Comparison of ENCODE assay signal across 8 cellular contexts in genomic region chr3:57164217-57164605, GRCh38. TPM values are rescaled to one million over a fixed set of nuclear protein-coding genes. Genes with fewer than 3 reads are reported as not detected.
DNase-seq lines count a peak whose midpoint lies in the region; ATAC-seq and TF ChIP-seq lines count a peak whose summit lies in the region.

No MANE protein-coding gene starts in this region.

- peaks cover 24% of the 10 kb centered on the region for H3K27me3 Mint-ChIP-seq in brain

- TF ChIP-seq CTCF in LNCaP clone FGC (IDR thresholded peaks at IDR 0.05; ENCODE audit: control insufficient read depth, extremely low read depth, insufficient read depth), result no peak
- no peak for TF ChIP-seq CTCF in brain (conservative IDR thresholded peaks at IDR 0.05)
- no peak for TF ChIP-seq CTCF in left lung (IDR thresholded peaks at IDR 0.05)
- no peak for TF ChIP-seq CTCF in stomach (IDR thresholded peaks at IDR 0.05)

- H3K9me3 ChIP-seq in left lung (no peaks in the 10 kb centered on the region), stomach (no peaks in the 10 kb centered on the region)

- H3K4me1 Mint-ChIP-seq in brain, result peaks cover 52% of the 10 kb centered on the region

- TF ChIP-seq EP300 in stomach (IDR thresholded peaks at IDR 0.05), result no peak

- peak overlapping the region; percentile 95 to 99 (median 98) for H3K4me3 Mint-ChIP-seq in brain

- H3K4me1 ChIP-seq in ACC112 (ENCODE audit: control insufficient read depth, insufficient read depth, low read length, unreplicated experiment) (peaks cover 4% of the 10 kb centered on the region), left lung (peaks cover 0 to 14% of the 10 kb centered on the region in 2 donors), stomach (peaks cover 9 to 44% (median 31%) of the 10 kb centered on the region in 4 donors)

- 3 to 6% (median 6%) methylated on average over 21 to 28 of the region's 28 CpGs for WGBS in stomach, 5 donors

- peak overlapping the region; percentile 88 for H3K4me3 ChIP-seq in ACC112 (ENCODE audit: low read depth, low read length)
- H3K4me3 ChIP-seq in LNCaP clone FGC (ENCODE audit: low read depth, low read length), result peak overlapping the region; percentile 57; the same call in 1 of the 2 replicates
- H3K4me3 ChIP-seq in left lung, result peak overlapping the region; percentile 75 to 81
- H3K4me3 ChIP-seq in stomach, result peak overlapping the region; percentile 76 to 97 (median 87)

- peaks cover 0 to 5% (median 0%) of the 10 kb centered on the region in 5 experiments for H3K9me3 Mint-ChIP-seq in brain

- DNase-seq in LNCaP clone FGC (ENCODE audit: low read depth) (no peak), left lung (peak; percentile 43 to 76), stomach (peak; percentile 29), HuH-7.5 (ENCODE audit: low spot score) (no peak), NCI-H2171 treated with DMSO at 0.1 percent for 48 hours (lab: John Stamatoyannopoulos, UW) (no peak)

- H3K27ac ChIP-seq in ACC112 (ENCODE audit: low read depth, low read length), result no peak overlapping the region
- H3K27ac ChIP-seq in left lung, result no peak overlapping the region
- H3K27ac ChIP-seq in stomach, result peak overlapping the region in 3 of 5 donors; percentile 43 to 78 (median 60)

- peak overlapping the region; percentile 99 for H2AFZ ChIP-seq in ACC112 (ENCODE audit: low read length, unreplicated experiment)

- no peaks in the 10 kb centered on the region for H3K79me2 ChIP-seq in ACC112 (ENCODE audit: control insufficient read depth, insufficient read depth, low read length, unreplicated experiment)

- H3K36me3 Mint-ChIP-seq in brain, result no peaks in the 10 kb centered on the region

- no peak for TF ChIP-seq POLR2A in stomach (IDR thresholded peaks at IDR 0.05)

- ATAC-seq in left lung, result peak; percentile 34
- no peak for ATAC-seq in GM18520 (IDR thresholded peaks at IDR 0.05; ENCODE audit: unreplicated experiment)

- intact Hi-C loops in left lung (cut with DNase I) (no loop called here), stomach (cut with DNase I; ENCODE audit: low total_unique reads) (no loop called here)

- peak overlapping the region; percentile 85 to 95 (median 89) for H3K27ac Mint-ChIP-seq in brain

- H3K36me3 ChIP-seq in ACC112 (ENCODE audit: insufficient read depth, low read length), result no peaks in the 10 kb centered on the region
- H3K36me3 ChIP-seq in left lung, result no peaks in the 10 kb centered on the region
- no peaks in the 10 kb centered on the region for H3K36me3 ChIP-seq in stomach

- H3K27me3 ChIP-seq in ACC112 (ENCODE audit: insufficient read depth, low read length), result peaks cover 35% of the 10 kb centered on the region
- H3K27me3 ChIP-seq in left lung, result peaks cover 0 to 97% of the 10 kb centered on the region in 2 donors
- peaks cover 0 to 45% (median 12%) of the 10 kb centered on the region in 3 donors for H3K27me3 ChIP-seq in stomach

RNA-seq across cellular contexts. Expression of gene IL17RD, which starts 0.9 kb away (rescaled TPM):
- polyA plus RNA-seq in brain (ENCODE audit: insufficient read depth, low read depth, low replicate concordance) (6.1 TPM), stomach (under 1 TPM in 2 of 3 donors, not detected in 1; 0.25 to 0.45 TPM)
- total RNA-seq in left lung (1 to 10 TPM; 1.1 to 2.4 TPM), stomach (10 to 100 TPM in 1 of 5 donors, 1 to 10 TPM in 3, under 1 TPM in 1; 0.72 to 10.1 (median 5.3) TPM)

RNA-seq across cellular contexts. Expression of gene HESX1, which starts 35.6 kb away (rescaled TPM):
- polyA plus RNA-seq in brain (ENCODE audit: insufficient read depth, low read depth, low replicate concordance) (0.71 TPM), stomach (1 to 10 TPM in 2 of 3 donors, under 1 TPM in 1; 1.00 to 2.7 (median 1.8) TPM)
- total RNA-seq in left lung (under 1 TPM; 0.47 to 0.61 TPM), stomach (10 to 100 TPM in 1 of 5 donors, not detected in 4; 23.9 TPM)

Comparison
In these comparisons a context has a peak if more than half of its experiments do, and no peak if none do; other contexts are left out.
1. H3K27ac ChIP-seq: peak in stomach (3 of 5); none in ACC112 (single experiment) and left lung (0 of 2).
2. DNase-seq: peak in left lung (2 of 2) and stomach (single experiment); none in LNCaP clone FGC (single experiment), HuH-7.5 (single experiment) and NCI-H2171 treated with DMSO at 0.1 percent for 48 hours (single experiment).
3. Peak in every context shown above with its lines, with median percentiles within 50 percentile points of each other: H3K4me3 ChIP-seq.